ENCODE assay signal across 9 cellular contexts in the genomic region with DNA sequence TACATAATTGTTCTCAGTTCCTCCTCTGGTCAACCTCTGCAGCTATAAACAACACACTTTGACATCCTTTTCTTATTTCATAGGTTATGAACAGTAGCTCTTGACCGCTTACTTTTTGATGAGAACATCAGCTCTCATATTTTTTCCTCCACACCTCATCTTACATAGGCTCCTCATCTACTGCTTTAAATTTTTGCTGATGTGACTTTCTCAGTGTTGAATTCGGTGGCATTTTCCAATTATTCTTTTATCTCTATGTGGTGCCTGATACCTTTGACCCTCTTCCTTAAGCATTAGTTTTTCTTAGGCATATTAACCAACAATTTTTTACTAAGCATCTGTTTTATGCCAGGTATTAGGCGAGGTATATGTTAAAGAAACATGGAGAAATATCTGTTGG. TPM values are rescaled to one million over a fixed set of nuclear protein-coding genes. Genes with fewer than 3 reads are reported as not detected.
"Had no signal": no experiment of that assay in that cellular context is flagged by ENCODE, and none has a peak within 500 bp of the region (broad histone marks: within the 10 kb centered on the region; RNA-seq: fewer than 3 reads in every experiment).

No MANE protein-coding gene starts in this region.

- ATAC-seq: GM12878 had no signal

- FAIRE-seq: G401.6, GM12878, GM12891, GM12892, GM18507, GM19239 had no signal

- DNase-seq: GDM1, GF-D8 had no signal

- H3K4me3 ChIP-seq: GM12878 had no signal

RNA-seq across cellular contexts. Expression of a gene that starts 21.6 kb away (rescaled TPM):
- total RNA-seq: G401, GM12878 had no signal
- polyA plus RNA-seq: GM12878 had no signal
